Comparison of ENCODE assay signal across 21 cellular contexts in the genomic region with DNA sequence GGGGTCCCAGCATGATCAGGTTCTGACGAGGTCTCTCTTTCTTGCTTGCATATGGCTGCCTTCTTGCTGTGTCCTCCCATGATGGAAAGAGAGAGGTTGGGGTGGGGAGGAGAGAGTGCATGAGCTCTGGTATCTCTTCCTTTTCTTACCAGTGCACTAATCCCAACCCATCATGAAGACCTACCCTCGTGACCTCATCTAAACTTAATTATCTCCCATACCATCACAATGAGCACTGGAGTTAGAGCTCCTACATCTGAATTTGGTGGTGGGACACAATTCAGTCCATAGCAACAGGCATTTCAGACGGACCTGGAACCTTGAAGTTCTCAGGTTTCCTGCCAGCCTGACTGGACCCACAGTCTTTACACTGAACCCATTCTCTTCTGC.
DNase-seq lines count a peak whose midpoint lies in the region; ATAC-seq and TF ChIP-seq lines count a peak whose summit lies in the region.
"Had no signal": no experiment of that assay in that cellular context is flagged by ENCODE, and none has a peak within 500 bp of the region (broad histone marks: within the 10 kb centered on the region; RNA-seq: fewer than 3 reads in every experiment).

No MANE protein-coding gene starts in this region.

- no peak for TF ChIP-seq POLR2A in breast epithelium (IDR thresholded peaks at IDR 0.05)
- TF ChIP-seq POLR2A in lower leg skin (IDR thresholded peaks at IDR 0.05) = no peak

- H3K4me3 ChIP-seq in breast epithelium (no peak overlapping the region), smooth muscle cell (no peak overlapping the region), psoas muscle (no peak overlapping the region), lower leg skin (ENCODE audit: low read depth, poor library complexity, severe bottlenecking) (no peak overlapping the region)
- H3K4me3 ChIP-seq: BLaER1 treated with 17β-estradiol and CSF1 and Interleukin-3, amounts not matched to agents 10 nM and 100 nM; HAP-1; upper lobe of right lung had no signal

- no peak overlapping the region for H2AFZ ChIP-seq in smooth muscle cell (ENCODE audit: low read depth)

- no peak for DNase-seq in HFFc6
- no peak for DNase-seq in breast epithelium (ENCODE audit: low spot score in 2 of 2)
- no peak for DNase-seq in mesothelial cell of epicardium (ENCODE audit: low spot score in 2 of 2, unreplicated experiment in 2 of 2)
- no peak for DNase-seq in smooth muscle cell (lab: John Stamatoyannopoulos, UW; ENCODE audit: unreplicated experiment)
- no peak for DNase-seq in psoas muscle
- no peak for DNase-seq in KG1 (lab: John Stamatoyannopoulos, UW)
- no peak for DNase-seq in T-helper 17 cell
- no peak for DNase-seq in lower leg skin (ENCODE audit: low spot score in 2 of 2)
- DNase-seq: activated naive CD4-positive, alpha-beta T cell treated with anti-CD3 and anti-CD28 coated beads, Interleukin-2, amount 50 U/mL, for 16 hours; cortex of kidney; DMS79; effector memory CD8-positive, alpha-beta T cell; GF-D8; occipital lobe; SHP77 treated with DMSO at 0.1 percent for 48 hours; T-helper 9 cell; upper lobe of right lung had no signal

- H3F3A ChIP-seq in smooth muscle cell (ENCODE audit: low read depth) = no peaks in the 10 kb centered on the region

- H3K36me3 Mint-ChIP-seq in HFFc6 (ENCODE audit: low read depth) = no peaks in the 10 kb centered on the region
- H3K36me3 Mint-ChIP-seq in mesothelial cell of epicardium = no peaks in the 10 kb centered on the region
- H3K36me3 Mint-ChIP-seq in T-helper 17 cell (ENCODE audit: low read depth) = no peaks in the 10 kb centered on the region
- H3K36me3 Mint-ChIP-seq: WTC11 had no signal

- TF ChIP-seq CTCF in HFFc6 (IDR thresholded peaks at IDR 0.05) = no peak
- TF ChIP-seq CTCF in breast epithelium (IDR thresholded peaks at IDR 0.05) = no peak
- no peak for TF ChIP-seq CTCF in mesothelial cell of epicardium (IDR thresholded peaks at IDR 0.05; ENCODE audit: unreplicated experiment)
- no peak for TF ChIP-seq CTCF in smooth muscle cell (IDR thresholded peaks at IDR 0.05; ENCODE audit: borderline replicate concordance, insufficient read depth, poor library complexity, severe bottlenecking)
- no peak for TF ChIP-seq CTCF in psoas muscle (IDR thresholded peaks at IDR 0.05)
- no peak for TF ChIP-seq CTCF in lower leg skin (IDR thresholded peaks at IDR 0.05)

- H3K27me3 Mint-ChIP-seq in HFFc6 (ENCODE audit: insufficient read depth) (peaks cover 33% of the 10 kb centered on the region), mesothelial cell of epicardium (ENCODE audit: low read depth) (no peaks in the 10 kb centered on the region), T-helper 17 cell (peaks cover 11% of the 10 kb centered on the region)

- H3K4me3 Mint-ChIP-seq in HFFc6 = peak overlapping the region; percentile 48
- no peak overlapping the region for H3K4me3 Mint-ChIP-seq in mesothelial cell of epicardium
- no peak overlapping the region for H3K4me3 Mint-ChIP-seq in T-helper 17 cell
- H3K4me3 Mint-ChIP-seq: activated T-helper 1 cell treated with anti-CD3 and anti-CD28 coated beads, Interleukin-12 subunit alpha, Interleukin-12 subunit beta, Interleukin-2, Interleukin-4 antibody, amounts not matched to agents 30 ng/mL and 10 ng/mL and 1 ng/mL, durations not matched to agents 14 hours and 24 hours and 36 hours; effector memory CD8-positive, alpha-beta T cell; WTC11 had no signal

- intact Hi-C loops in breast epithelium (cut with DNase I; ENCODE audit: low total_unique reads) (no loop called here), psoas muscle (cut with DNase I) (no loop called here), lower leg skin (cut with DNase I; ENCODE audit: low total_unique reads) (no loop called here)

- ATAC-seq in psoas muscle (no peak), T-helper 17 cell (no peak)
- ATAC-seq: effector memory CD8-positive, alpha-beta T cell; upper lobe of right lung; WTC11 had no signal

- no peak overlapping the region for H3K9ac ChIP-seq in smooth muscle cell (ENCODE audit: low read depth)
- H3K9ac ChIP-seq: BLaER1 treated with 17β-estradiol and CSF1 and Interleukin-3, amounts not matched to agents 10 nM and 100 nM had no signal

- H3K27ac ChIP-seq in breast epithelium (peak overlapping the region; percentile 67 to 71), smooth muscle cell (ENCODE audit: low read depth) (peak overlapping the region; percentile 56), psoas muscle (no peak overlapping the region)
- H3K27ac ChIP-seq: BLaER1 treated with 17β-estradiol and CSF1 and Interleukin-3, amounts not matched to agents 10 nM and 100 nM; upper lobe of right lung had no signal

- H3K36me3 ChIP-seq in breast epithelium = no peaks in the 10 kb centered on the region
- H3K36me3 ChIP-seq in smooth muscle cell (ENCODE audit: low read depth) = no peaks in the 10 kb centered on the region
- H3K36me3 ChIP-seq in psoas muscle (ENCODE audit: insufficient read depth in 1 of 2, low read depth in 1 of 2) = no peaks in the 10 kb centered on the region
- H3K36me3 ChIP-seq: BLaER1 treated with 17β-estradiol and CSF1 and Interleukin-3, amounts not matched to agents 10 nM and 100 nM; HAP-1; upper lobe of right lung had no signal

- peak overlapping the region; percentile 62 for H3K4me2 ChIP-seq in smooth muscle cell

- no peaks in the 10 kb centered on the region for H3K27me3 ChIP-seq in breast epithelium
- no peaks in the 10 kb centered on the region for H3K27me3 ChIP-seq in smooth muscle cell (ENCODE audit: low read depth)
- H3K27me3 ChIP-seq in psoas muscle (ENCODE audit: insufficient read depth in 3 of 3, low read length in 2 of 3) = no peaks in the 10 kb centered on the region
- H3K27me3 ChIP-seq: BLaER1 treated with 17β-estradiol and CSF1 and Interleukin-3, amounts not matched to agents 10 nM and 100 nM; upper lobe of right lung had no signal

- H3K9me3 Mint-ChIP-seq in HFFc6 (no peaks in the 10 kb centered on the region), mesothelial cell of epicardium (no peaks in the 10 kb centered on the region)
- H3K9me3 Mint-ChIP-seq: activated T-helper 1 cell treated with anti-CD3 and anti-CD28 coated beads, Interleukin-12 subunit alpha, Interleukin-12 subunit beta, Interleukin-2, Interleukin-4 antibody, amounts not matched to agents 30 ng/mL and 10 ng/mL and 1 ng/mL, durations not matched to agents 14 hours and 24 hours and 36 hours had no signal

- H4K20me1 ChIP-seq in smooth muscle cell (ENCODE audit: low read depth) = no peaks in the 10 kb centered on the region
- H4K20me1 ChIP-seq: BLaER1 treated with 17β-estradiol and CSF1 and Interleukin-3, amounts not matched to agents 10 nM and 100 nM had no signal

- H3K4me1 ChIP-seq in breast epithelium = peaks cover 0 to 3% of the 10 kb centered on the region in 2 donors
- H3K4me1 ChIP-seq in smooth muscle cell (ENCODE audit: low read depth) = peaks cover 12% of the 10 kb centered on the region
- H3K4me1 ChIP-seq in psoas muscle = no peaks in the 10 kb centered on the region
- H3K4me1 ChIP-seq: HAP-1, upper lobe of right lung had no signal

- peaks cover 26% of the 10 kb centered on the region for H3K4me1 Mint-ChIP-seq in HFFc6 (ENCODE audit: low read depth)
- peaks cover 13% of the 10 kb centered on the region for H3K4me1 Mint-ChIP-seq in mesothelial cell of epicardium
- H3K4me1 Mint-ChIP-seq in T-helper 17 cell = no peaks in the 10 kb centered on the region
- H3K4me1 Mint-ChIP-seq: WTC11 had no signal

- peak overlapping the region; percentile 39; the same call in 1 of the 2 replicates for H3K27ac Mint-ChIP-seq in HFFc6
- peak overlapping the region; percentile 18 for H3K27ac Mint-ChIP-seq in mesothelial cell of epicardium
- H3K27ac Mint-ChIP-seq in T-helper 17 cell = no peak overlapping the region
- H3K27ac Mint-ChIP-seq: activated T-helper 1 cell treated with anti-CD3 and anti-CD28 coated beads, Interleukin-12 subunit alpha, Interleukin-12 subunit beta, Interleukin-2, Interleukin-4 antibody, amounts not matched to agents 30 ng/mL and 10 ng/mL and 1 ng/mL, durations not matched to agents 14 hours and 24 hours and 36 hours; effector memory CD8-positive, alpha-beta T cell; WTC11 had no signal

- 74% methylated on average over 3 of the region's 3 CpGs for WGBS in smooth muscle cell (ENCODE audit: low lambda C conversion rate)
- WGBS in psoas muscle, 3 donors = 66 to 89% (median 83%) methylated on average over 3 of the region's 3 CpGs
- WGBS in lower leg skin, 2 donors = 55 to 63% methylated on average over 3 of the region's 3 CpGs

- no peaks in the 10 kb centered on the region for H3K79me2 ChIP-seq in smooth muscle cell (ENCODE audit: low read depth)

- no peaks in the 10 kb centered on the region for H3K9me3 ChIP-seq in breast epithelium
- H3K9me3 ChIP-seq in smooth muscle cell (replicated peaks; ENCODE audit: low read depth) = no peaks in the 10 kb centered on the region
- H3K9me3 ChIP-seq in psoas muscle = no peaks in the 10 kb centered on the region
- H3K9me3 ChIP-seq in T-helper 17 cell (ENCODE audit: control insufficient read depth, low read length, poor library complexity, severe bottlenecking) = no peaks in the 10 kb centered on the region
- H3K9me3 ChIP-seq: BLaER1 treated with 17β-estradiol and CSF1 and Interleukin-3, amounts not matched to agents 10 nM and 100 nM; HAP-1; upper lobe of right lung had no signal
